Comparison of ENCODE assay signal across 1 cellular context in the genomic region with DNA sequence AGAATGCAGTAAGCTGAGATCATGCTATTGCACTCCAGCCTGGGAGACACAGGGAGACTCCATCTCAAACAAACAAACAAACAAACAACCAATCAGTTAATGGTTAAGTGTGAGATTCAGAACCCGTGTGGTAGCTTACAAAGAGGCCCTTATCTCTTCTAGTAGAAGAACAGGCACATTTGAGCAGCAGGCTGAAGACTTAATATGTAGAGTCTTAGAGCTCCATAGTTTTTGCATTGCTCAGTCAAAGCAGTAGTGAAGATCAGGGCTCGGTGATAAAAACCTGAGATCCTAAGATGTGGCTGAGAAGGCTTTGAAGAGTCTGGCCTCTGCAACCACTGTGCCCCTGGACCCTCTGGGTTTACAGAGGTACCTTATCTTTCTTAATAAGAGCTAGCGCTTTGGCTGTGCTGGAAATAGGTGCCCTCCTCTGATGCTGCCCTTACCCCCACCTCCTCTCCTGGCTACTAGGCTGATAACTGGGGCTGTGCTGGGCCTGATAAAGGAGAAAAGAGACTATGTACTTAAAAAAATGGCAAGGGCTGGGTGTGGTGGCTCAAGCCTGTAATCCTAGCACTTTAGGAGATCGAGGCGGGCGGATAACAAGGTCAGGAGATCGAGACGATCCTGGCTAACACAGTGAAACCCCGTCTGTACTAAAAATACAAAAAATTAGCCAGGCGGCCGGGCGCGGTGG.
TF ChIP-seq lines count a peak whose summit lies in the region.

No MANE protein-coding gene starts in this region.

TF ChIP-seq in K562, 482 proteins besides CTCF, POLR2A, EP300 and RAD21 (continued from another document and continues in another):
- TF ChIP-seq, protein P1, sequence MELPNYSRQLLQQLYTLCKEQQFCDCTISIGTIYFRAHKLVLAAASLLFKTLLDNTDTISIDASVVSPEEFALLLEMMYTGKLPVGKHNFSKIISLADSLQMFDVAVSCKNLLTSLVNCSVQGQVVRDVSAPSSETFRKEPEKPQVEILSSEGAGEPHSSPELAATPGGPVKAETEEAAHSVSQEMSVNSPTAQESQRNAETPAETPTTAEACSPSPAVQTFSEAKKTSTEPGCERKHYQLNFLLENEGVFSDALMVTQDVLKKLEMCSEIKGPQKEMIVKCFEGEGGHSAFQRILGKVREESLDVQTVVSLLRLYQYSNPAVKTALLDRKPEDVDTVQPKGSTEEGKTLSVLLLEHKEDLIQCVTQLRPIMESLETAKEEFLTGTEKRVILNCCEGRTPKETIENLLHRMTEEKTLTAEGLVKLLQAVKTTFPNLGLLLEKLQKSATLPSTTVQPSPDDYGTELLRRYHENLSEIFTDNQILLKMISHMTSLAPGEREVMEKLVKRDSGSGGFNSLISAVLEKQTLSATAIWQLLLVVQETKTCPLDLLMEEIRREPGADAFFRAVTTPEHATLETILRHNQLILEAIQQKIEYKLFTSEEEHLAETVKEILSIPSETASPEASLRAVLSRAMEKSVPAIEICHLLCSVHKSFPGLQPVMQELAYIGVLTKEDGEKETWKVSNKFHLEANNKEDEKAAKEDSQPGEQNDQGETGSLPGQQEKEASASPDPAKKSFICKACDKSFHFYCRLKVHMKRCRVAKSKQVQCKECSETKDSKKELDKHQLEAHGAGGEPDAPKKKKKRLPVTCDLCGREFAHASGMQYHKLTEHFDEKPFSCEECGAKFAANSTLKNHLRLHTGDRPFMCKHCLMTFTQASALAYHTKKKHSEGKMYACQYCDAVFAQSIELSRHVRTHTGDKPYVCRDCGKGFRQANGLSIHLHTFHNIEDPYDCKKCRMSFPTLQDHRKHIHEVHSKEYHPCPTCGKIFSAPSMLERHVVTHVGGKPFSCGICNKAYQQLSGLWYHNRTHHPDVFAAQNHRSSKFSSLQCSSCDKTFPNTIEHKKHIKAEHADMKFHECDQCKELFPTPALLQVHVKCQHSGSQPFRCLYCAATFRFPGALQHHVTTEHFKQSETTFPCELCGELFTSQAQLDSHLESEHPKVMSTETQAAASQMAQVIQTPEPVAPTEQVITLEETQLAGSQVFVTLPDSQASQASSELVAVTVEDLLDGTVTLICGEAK (IDR thresholded peaks at IDR 0.05), result no peak
- TF ChIP-seq, protein P1 (CRISPR knock-in tag; IDR thresholded peaks at IDR 0.05), result no peak
- TF ChIP-seq ZNF197 (CRISPR knock-in tag; IDR thresholded peaks at IDR 0.05; ENCODE audit: low read depth) (no peak), MEIS2 (IDR thresholded peaks at IDR 0.05; ENCODE audit: partially characterized antibody) (no peak), ZNF311 (CRISPR knock-in tag; IDR thresholded peaks at IDR 0.05) (no peak), LARP7 (IDR thresholded peaks at IDR 0.05) (no peak), GATA2 (CRISPR knock-in tag; IDR thresholded peaks at IDR 0.05) (peak; percentile 71), KLF10 (CRISPR knock-in tag; IDR thresholded peaks at IDR 0.05) (no peak), SMARCA4 (IDR thresholded peaks at IDR 0.05) (peak; percentile 93), ZNF436 (CRISPR knock-in tag; IDR thresholded peaks at IDR 0.05) (no peak), ZFX (CRISPR knock-in tag; IDR thresholded peaks at IDR 0.05) (no peak), BMI1 (IDR thresholded peaks at IDR 0.05; ENCODE audit: low read length) (no peak), HOXB6 (CRISPR knock-in tag; IDR thresholded peaks at IDR 0.05; ENCODE audit: borderline replicate concordance) (no peak), RFX7 (CRISPR knock-in tag; IDR thresholded peaks at IDR 0.05) (no peak), HDAC2 (IDR thresholded peaks at IDR 0.05) (peak; percentile 63), NUFIP1 (IDR thresholded peaks at IDR 0.05; ENCODE audit: partially characterized antibody) (no peak), NBN (IDR thresholded peaks at IDR 0.05; ENCODE audit: low read depth) (peak; percentile 45; the same call in 1 of the 2 replicates), DIDO1 (tag; IDR thresholded peaks at IDR 0.05; ENCODE audit: low read depth) (no peak), HMGN3 (IDR thresholded peaks at IDR 0.05; ENCODE audit: borderline replicate concordance, extremely low read depth, insufficient read length, low read depth, low read length) (peak; percentile 22), MTA3 (IDR thresholded peaks at IDR 0.05; ENCODE audit: borderline replicate concordance) (peak; percentile 57), TCF7 (IDR thresholded peaks at IDR 0.05; ENCODE audit: borderline replicate concordance) (0 out of 2 replicates have a peak, but pooled peaks have one; percentile 30), BRD9 (IDR thresholded peaks at IDR 0.05; ENCODE audit: low read depth, partially characterized antibody) (peak; percentile 22), ZNF408 (CRISPR knock-in tag; IDR thresholded peaks at IDR 0.05; ENCODE audit: low read depth) (no peak), JUND (IDR thresholded peaks at IDR 0.05; ENCODE audit: borderline replicate concordance, low read depth, low read length) (peak; percentile 55; the same call in 1 of the 2 replicates), JUND (tag; IDR thresholded peaks at IDR 0.05; ENCODE audit: borderline replicate concordance, low read depth, low read length) (no peak; the same call in 2 of the 3 replicates), MXI1 (IDR thresholded peaks at IDR 0.05; ENCODE audit: low read depth, low read length) (no peak), MTA1 (IDR thresholded peaks at IDR 0.05; ENCODE audit: borderline replicate concordance) (peak; percentile 26; the same call in 1 of the 2 replicates), PYGO2 (tag; IDR thresholded peaks at IDR 0.05) (no peak), LEF1 (IDR thresholded peaks at IDR 0.05) (peak; percentile 70), IRF2 (CRISPR knock-in tag; IDR thresholded peaks at IDR 0.05) (no peak)
- TF ChIP-seq, protein P2, sequence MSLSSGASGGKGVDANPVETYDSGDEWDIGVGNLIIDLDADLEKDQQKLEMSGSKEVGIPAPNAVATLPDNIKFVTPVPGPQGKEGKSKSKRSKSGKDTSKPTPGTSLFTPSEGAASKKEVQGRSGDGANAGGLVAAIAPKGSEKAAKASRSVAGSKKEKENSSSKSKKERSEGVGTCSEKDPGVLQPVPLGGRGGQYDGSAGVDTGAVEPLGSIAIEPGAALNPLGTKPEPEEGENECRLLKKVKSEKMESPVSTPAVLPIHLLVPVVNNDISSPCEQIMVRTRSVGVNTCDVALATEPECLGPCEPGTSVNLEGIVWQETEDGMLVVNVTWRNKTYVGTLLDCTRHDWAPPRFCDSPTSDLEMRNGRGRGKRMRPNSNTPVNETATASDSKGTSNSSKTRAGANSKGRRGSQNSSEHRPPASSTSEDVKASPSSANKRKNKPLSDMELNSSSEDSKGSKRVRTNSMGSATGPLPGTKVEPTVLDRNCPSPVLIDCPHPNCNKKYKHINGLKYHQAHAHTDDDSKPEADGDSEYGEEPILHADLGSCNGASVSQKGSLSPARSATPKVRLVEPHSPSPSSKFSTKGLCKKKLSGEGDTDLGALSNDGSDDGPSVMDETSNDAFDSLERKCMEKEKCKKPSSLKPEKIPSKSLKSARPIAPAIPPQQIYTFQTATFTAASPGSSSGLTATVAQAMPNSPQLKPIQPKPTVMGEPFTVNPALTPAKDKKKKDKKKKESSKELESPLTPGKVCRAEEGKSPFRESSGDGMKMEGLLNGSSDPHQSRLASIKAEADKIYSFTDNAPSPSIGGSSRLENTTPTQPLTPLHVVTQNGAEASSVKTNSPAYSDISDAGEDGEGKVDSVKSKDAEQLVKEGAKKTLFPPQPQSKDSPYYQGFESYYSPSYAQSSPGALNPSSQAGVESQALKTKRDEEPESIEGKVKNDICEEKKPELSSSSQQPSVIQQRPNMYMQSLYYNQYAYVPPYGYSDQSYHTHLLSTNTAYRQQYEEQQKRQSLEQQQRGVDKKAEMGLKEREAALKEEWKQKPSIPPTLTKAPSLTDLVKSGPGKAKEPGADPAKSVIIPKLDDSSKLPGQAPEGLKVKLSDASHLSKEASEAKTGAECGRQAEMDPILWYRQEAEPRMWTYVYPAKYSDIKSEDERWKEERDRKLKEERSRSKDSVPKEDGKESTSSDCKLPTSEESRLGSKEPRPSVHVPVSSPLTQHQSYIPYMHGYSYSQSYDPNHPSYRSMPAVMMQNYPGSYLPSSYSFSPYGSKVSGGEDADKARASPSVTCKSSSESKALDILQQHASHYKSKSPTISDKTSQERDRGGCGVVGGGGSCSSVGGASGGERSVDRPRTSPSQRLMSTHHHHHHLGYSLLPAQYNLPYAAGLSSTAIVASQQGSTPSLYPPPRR (CRISPR knock-in tag; IDR thresholded peaks at IDR 0.05; ENCODE audit: borderline replicate concordance), result no peak
- TF ChIP-seq, protein P3, sequence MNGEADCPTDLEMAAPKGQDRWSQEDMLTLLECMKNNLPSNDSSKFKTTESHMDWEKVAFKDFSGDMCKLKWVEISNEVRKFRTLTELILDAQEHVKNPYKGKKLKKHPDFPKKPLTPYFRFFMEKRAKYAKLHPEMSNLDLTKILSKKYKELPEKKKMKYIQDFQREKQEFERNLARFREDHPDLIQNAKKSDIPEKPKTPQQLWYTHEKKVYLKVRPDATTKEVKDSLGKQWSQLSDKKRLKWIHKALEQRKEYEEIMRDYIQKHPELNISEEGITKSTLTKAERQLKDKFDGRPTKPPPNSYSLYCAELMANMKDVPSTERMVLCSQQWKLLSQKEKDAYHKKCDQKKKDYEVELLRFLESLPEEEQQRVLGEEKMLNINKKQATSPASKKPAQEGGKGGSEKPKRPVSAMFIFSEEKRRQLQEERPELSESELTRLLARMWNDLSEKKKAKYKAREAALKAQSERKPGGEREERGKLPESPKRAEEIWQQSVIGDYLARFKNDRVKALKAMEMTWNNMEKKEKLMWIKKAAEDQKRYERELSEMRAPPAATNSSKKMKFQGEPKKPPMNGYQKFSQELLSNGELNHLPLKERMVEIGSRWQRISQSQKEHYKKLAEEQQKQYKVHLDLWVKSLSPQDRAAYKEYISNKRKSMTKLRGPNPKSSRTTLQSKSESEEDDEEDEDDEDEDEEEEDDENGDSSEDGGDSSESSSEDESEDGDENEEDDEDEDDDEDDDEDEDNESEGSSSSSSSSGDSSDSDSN (IDR thresholded peaks at IDR 0.05; ENCODE audit: borderline replicate concordance in 1 of 2, low read depth in 2 of 2, low read length in 2 of 2), result no peak
- TF ChIP-seq, protein P4, sequence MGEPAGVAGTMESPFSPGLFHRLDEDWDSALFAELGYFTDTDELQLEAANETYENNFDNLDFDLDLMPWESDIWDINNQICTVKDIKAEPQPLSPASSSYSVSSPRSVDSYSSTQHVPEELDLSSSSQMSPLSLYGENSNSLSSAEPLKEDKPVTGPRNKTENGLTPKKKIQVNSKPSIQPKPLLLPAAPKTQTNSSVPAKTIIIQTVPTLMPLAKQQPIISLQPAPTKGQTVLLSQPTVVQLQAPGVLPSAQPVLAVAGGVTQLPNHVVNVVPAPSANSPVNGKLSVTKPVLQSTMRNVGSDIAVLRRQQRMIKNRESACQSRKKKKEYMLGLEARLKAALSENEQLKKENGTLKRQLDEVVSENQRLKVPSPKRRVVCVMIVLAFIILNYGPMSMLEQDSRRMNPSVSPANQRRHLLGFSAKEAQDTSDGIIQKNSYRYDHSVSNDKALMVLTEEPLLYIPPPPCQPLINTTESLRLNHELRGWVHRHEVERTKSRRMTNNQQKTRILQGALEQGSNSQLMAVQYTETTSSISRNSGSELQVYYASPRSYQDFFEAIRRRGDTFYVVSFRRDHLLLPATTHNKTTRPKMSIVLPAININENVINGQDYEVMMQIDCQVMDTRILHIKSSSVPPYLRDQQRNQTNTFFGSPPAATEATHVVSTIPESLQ (CRISPR knock-in tag; IDR thresholded peaks at IDR 0.05), result no peak
- TF ChIP-seq, protein P5, sequence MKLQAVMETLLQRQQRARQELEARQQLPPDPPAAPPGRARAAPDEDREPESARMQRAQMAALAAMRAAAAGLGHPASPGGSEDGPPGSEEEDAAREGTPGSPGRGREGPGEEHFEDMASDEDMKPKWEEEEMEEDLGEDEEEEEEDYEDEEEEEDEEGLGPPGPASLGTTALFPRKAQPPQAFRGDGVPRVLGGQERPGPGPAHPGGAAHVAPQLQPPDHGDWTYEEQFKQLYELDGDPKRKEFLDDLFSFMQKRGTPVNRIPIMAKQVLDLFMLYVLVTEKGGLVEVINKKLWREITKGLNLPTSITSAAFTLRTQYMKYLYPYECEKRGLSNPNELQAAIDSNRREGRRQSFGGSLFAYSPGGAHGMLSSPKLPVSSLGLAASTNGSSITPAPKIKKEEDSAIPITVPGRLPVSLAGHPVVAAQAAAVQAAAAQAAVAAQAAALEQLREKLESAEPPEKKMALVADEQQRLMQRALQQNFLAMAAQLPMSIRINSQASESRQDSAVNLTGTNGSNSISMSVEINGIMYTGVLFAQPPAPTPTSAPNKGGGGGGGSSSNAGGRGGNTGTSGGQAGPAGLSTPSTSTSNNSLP (IDR thresholded peaks at IDR 0.05; ENCODE audit: borderline replicate concordance, low read depth, low read length), result 0 out of 2 replicates have a peak, but pooled peaks have one; percentile 17
- TF ChIP-seq, protein P6, sequence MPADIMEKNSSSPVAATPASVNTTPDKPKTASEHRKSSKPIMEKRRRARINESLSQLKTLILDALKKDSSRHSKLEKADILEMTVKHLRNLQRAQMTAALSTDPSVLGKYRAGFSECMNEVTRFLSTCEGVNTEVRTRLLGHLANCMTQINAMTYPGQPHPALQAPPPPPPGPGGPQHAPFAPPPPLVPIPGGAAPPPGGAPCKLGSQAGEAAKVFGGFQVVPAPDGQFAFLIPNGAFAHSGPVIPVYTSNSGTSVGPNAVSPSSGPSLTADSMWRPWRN (IDR thresholded peaks at IDR 0.05; ENCODE audit: low read depth), result peak; percentile 42; the same call in 1 of the 2 replicates
